ENCODE assay signal across 12 cellular contexts in genomic region chr1:234732260-234732659, GRCh38.
DNase-seq lines count a peak whose midpoint lies in the region; ATAC-seq, FAIRE-seq and TF ChIP-seq lines count a peak whose summit lies in the region.
"Had no signal": no experiment of that assay in that cellular context is flagged by ENCODE, and none has a peak within 500 bp of the region (broad histone marks: within the 10 kb centered on the region; RNA-seq: fewer than 3 reads in every experiment).

No MANE protein-coding gene starts in this region.

- no peaks in the 10 kb centered on the region for H3K36me3 Mint-ChIP-seq in activated naive CD8-positive, alpha-beta T cell
- H3K36me3 Mint-ChIP-seq in naive thymus-derived CD4-positive, alpha-beta T cell: peaks cover 0 to 4% (median 0%) of the 10 kb centered on the region in 5 donors

- no peaks in the 10 kb centered on the region for H4K20me1 ChIP-seq in BLaER1
- H4K20me1 ChIP-seq in DND-41 (ENCODE audit: insufficient read depth, low read length): no peaks in the 10 kb centered on the region

- H3K27ac ChIP-seq in BLaER1 (peak overlapping the region; percentile 78), DND-41 (ENCODE audit: low read length) (peak overlapping the region; percentile 58)
- H3K27ac ChIP-seq in naive thymus-derived CD4-positive, alpha-beta T cell (ENCODE audit: low read depth, low read length): peak overlapping the region; percentile 43
- H3K27ac ChIP-seq: coronary artery, KMS-11 had no signal

- H3K4me1 ChIP-seq in BLaER1 (peaks cover 64% of the 10 kb centered on the region), DND-41 (ENCODE audit: insufficient read depth, low read length) (peaks cover 35% of the 10 kb centered on the region)
- H3K4me1 ChIP-seq in naive thymus-derived CD4-positive, alpha-beta T cell (ENCODE audit: control insufficient read depth in 2 of 2, insufficient read depth in 2 of 2, low read length in 2 of 2): peaks cover 28 to 32% of the 10 kb centered on the region in 2 donors

- no peak overlapping the region for H3K4me3 ChIP-seq in BLaER1
- H3K4me3 ChIP-seq in DND-41 (ENCODE audit: low read depth in 1 of 2, low read length in 2 of 2): no peak overlapping the region
- no peak overlapping the region for H3K4me3 ChIP-seq in naive thymus-derived CD4-positive, alpha-beta T cell (ENCODE audit: low read length)
- H3K4me3 ChIP-seq: coronary artery had no signal

- H3K27me3 Mint-ChIP-seq in activated naive CD8-positive, alpha-beta T cell: no peaks in the 10 kb centered on the region
- no peaks in the 10 kb centered on the region for H3K27me3 Mint-ChIP-seq in naive thymus-derived CD4-positive, alpha-beta T cell

- no peaks in the 10 kb centered on the region for H3K36me3 ChIP-seq in BLaER1
- no peaks in the 10 kb centered on the region for H3K36me3 ChIP-seq in DND-41 (ENCODE audit: insufficient read depth, low read length)
- H3K36me3 ChIP-seq in naive thymus-derived CD4-positive, alpha-beta T cell (ENCODE audit: control insufficient read depth in 2 of 3, insufficient read depth in 3 of 3, low read length in 3 of 3): no peaks in the 10 kb centered on the region

- no peaks in the 10 kb centered on the region for H3K9me3 ChIP-seq in BLaER1
- no peaks in the 10 kb centered on the region for H3K9me3 ChIP-seq in DND-41 (ENCODE audit: insufficient read depth, low read length, severe bottlenecking)
- no peaks in the 10 kb centered on the region for H3K9me3 ChIP-seq in naive thymus-derived CD4-positive, alpha-beta T cell (ENCODE audit: control insufficient read depth in 2 of 3, low read length in 3 of 3)

- POLR2A ChIA-PET in naive thymus-derived CD4-positive, alpha-beta T cell (lab: Charles Lee): interaction anchor here (0.9 to 1.1 kb wide), 2 partner anchors 40 to 120 kb away, joined by 3 to 7 read pairs; no protein-coding TSS in a partner anchor

- H3K4me1 Mint-ChIP-seq in activated naive CD8-positive, alpha-beta T cell (ENCODE audit: low read depth): peaks cover 41% of the 10 kb centered on the region
- H3K4me1 Mint-ChIP-seq in naive thymus-derived CD4-positive, alpha-beta T cell: peaks cover 31 to 76% (median 55%) of the 10 kb centered on the region in 7 donors

- ATAC-seq in DND-41 (ENCODE audit: insufficient read depth, low read depth) (no peak), GM18498 (IDR thresholded peaks at IDR 0.05; ENCODE audit: unreplicated experiment) (no peak)
- no peak for ATAC-seq in naive thymus-derived CD4-positive, alpha-beta T cell

- peak overlapping the region; percentile 79 for H3K4me3 Mint-ChIP-seq in activated naive CD8-positive, alpha-beta T cell
- peak overlapping the region in 4 of 10 donors; percentile 14 to 68 (median 60) for H3K4me3 Mint-ChIP-seq in naive thymus-derived CD4-positive, alpha-beta T cell

- TF ChIP-seq CTCF in DND-41 (IDR thresholded peaks at IDR 0.05; ENCODE audit: borderline replicate concordance, extremely low read depth, low read length, poor library complexity, severe bottlenecking): no peak

- H3K79me2 ChIP-seq in DND-41 (ENCODE audit: insufficient read depth, low read length): no peaks in the 10 kb centered on the region

- no peak for DNase-seq in DND-41
- DNase-seq in naive thymus-derived CD4-positive, alpha-beta T cell: no peak
- no peak for DNase-seq in DMS79 treated with DMSO at 0.1 percent for 48 hours (lab: John Stamatoyannopoulos, UW)
- DNase-seq in stimulated activated CD4-positive, alpha-beta T cell treated with anti-CD3 and anti-CD28 coated beads, Interleukin-4, amount 100 ng/mL, for 24 hours: no peak
- DNase-seq in GM12891 (ENCODE audit: insufficient read length, low spot score): no peak
- DNase-seq: NCI-H2029, retina had no signal

- H2AFZ ChIP-seq in DND-41 (ENCODE audit: low read depth, low read length): no peak overlapping the region

- H3K27ac Mint-ChIP-seq in activated naive CD8-positive, alpha-beta T cell: peak overlapping the region; percentile 97
- H3K27ac Mint-ChIP-seq in naive thymus-derived CD4-positive, alpha-beta T cell: peak overlapping the region; percentile 36 to 96 (median 85)

- CTCF ChIA-PET in naive thymus-derived CD4-positive, alpha-beta T cell (lab: Charles Lee): interaction anchor here (1.4 to 1.7 kb wide), 2 partner anchors 8 to 41 kb away, joined by 3 to 6 read pairs; no protein-coding TSS in a partner anchor

- no peak for TF ChIP-seq POLR2A in GM12891 (IDR thresholded peaks at IDR 0.05; ENCODE audit: low read depth, low read length)

- peak overlapping the region; percentile 74 for H3K4me2 ChIP-seq in BLaER1
- no peak overlapping the region for H3K4me2 ChIP-seq in DND-41 (ENCODE audit: insufficient read depth, low read length)

- intact Hi-C loops in naive thymus-derived CD4-positive, alpha-beta T cell (cut with micrococcal nuclease): no loop called here

- no peaks in the 10 kb centered on the region for H3K9me3 Mint-ChIP-seq in activated naive CD8-positive, alpha-beta T cell (ENCODE audit: low read depth)
- no peaks in the 10 kb centered on the region for H3K9me3 Mint-ChIP-seq in naive thymus-derived CD4-positive, alpha-beta T cell

- H3K9ac ChIP-seq in BLaER1 (0 out of 2 replicates have a peak overlapping the region, but pooled peaks have one; percentile 27), DND-41 (ENCODE audit: low read depth, low read length) (no peak overlapping the region)
- H3K9ac ChIP-seq: KMS-11 had no signal

- no peak for FAIRE-seq in GM12891 (lab: Jason Lieb, UNC)

- H3K27me3 ChIP-seq in BLaER1 (no peaks in the 10 kb centered on the region), DND-41 (ENCODE audit: insufficient read depth, low read length, poor library complexity) (no peaks in the 10 kb centered on the region)
- no peaks in the 10 kb centered on the region for H3K27me3 ChIP-seq in naive thymus-derived CD4-positive, alpha-beta T cell (ENCODE audit: control insufficient read depth in 2 of 2, insufficient read depth in 2 of 2, low read length in 2 of 2)

TF ChIP-seq in GM12891, 5 proteins besides CTCF, POLR2A, EP300 and RAD21:
- no peak for TF ChIP-seq POU2F2 (IDR thresholded peaks at IDR 0.05; ENCODE audit: low read depth, low read length)
- no peak for TF ChIP-seq POLR2AphosphoS5 (IDR thresholded peaks at IDR 0.05; ENCODE audit: low read depth, low read length)
